Comparison of ENCODE assay signal across 13 cellular contexts in the genomic region with DNA sequence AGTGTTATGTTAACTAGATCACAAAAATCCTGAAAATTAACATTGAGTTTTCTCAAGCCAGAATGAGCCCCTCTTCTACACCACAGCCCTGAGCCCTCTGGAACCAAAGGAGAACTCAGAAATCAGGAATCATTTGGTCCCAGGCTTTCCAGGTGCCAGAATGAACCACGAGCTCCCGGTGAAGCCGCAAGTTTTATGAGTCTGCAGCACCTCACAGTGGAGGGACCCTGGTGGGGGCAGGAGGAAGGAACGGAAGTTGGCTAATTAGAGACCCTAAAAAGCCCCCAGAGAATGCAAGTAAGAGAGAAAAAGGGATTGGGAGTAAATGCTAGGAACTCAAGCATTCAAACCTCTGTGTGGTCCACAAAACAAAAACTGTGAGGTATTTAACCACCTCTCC. TPM values are rescaled to one million over a fixed set of nuclear protein-coding genes. Genes with fewer than 3 reads are reported as not detected.
A peak's percentile ranks its signal among the peaks of the same experiment; 100 is the strongest.
DNase-seq lines count a peak whose midpoint lies in the region; ATAC-seq and TF ChIP-seq lines count a peak whose summit lies in the region.
"Had no signal": no experiment of that assay in that cellular context is flagged by ENCODE, and none has a peak within 500 bp of the region (broad histone marks: within the 10 kb centered on the region; RNA-seq: fewer than 3 reads in every experiment).

No MANE protein-coding gene starts in this region.

- H3K27ac ChIP-seq in IMR-90 (ENCODE audit: insufficient read depth, low read length): no peak overlapping the region

- no peak overlapping the region for H4K91ac ChIP-seq in IMR-90 (ENCODE audit: insufficient read depth, low read depth, low read length)

- POLR2A ChIA-PET in IMR-90 (lab: Charles Lee; ENCODE audit: unreplicated experiment): no interaction called here

- no peak overlapping the region for H4K5ac ChIP-seq in IMR-90 (ENCODE audit: low read depth, low read length)

- H2BK120ac ChIP-seq in IMR-90 (ENCODE audit: low read depth, low read length): no peak overlapping the region

- H3K9me1 ChIP-seq in IMR-90 (ENCODE audit: insufficient read depth, low read length): peaks cover 3% of the 10 kb centered on the region; the same call in 1 of the 2 replicates

- H3K27me3 ChIP-seq in IMR-90 (ENCODE audit: control insufficient read depth, insufficient read depth, low read length) (peaks cover 3% of the 10 kb centered on the region), kidney epithelial cell (ENCODE audit: control insufficient read depth, insufficient read depth, low read length) (no peaks in the 10 kb centered on the region)
- H3K27me3 ChIP-seq: tibial nerve had no signal

- dilution Hi-C loops in IMR-90 (cut with HindIII; ENCODE audit: low sequenced_read_pairs, unreplicated experiment): no loop called here

- DNase-seq in DMS53 (lab: John Stamatoyannopoulos, UW) (peak; percentile 49), DMS53 treated with DMSO at 0.1 percent for 48 hours (lab: John Stamatoyannopoulos, UW; ENCODE audit: unreplicated experiment) (no peak), IMR-90 (no peak), astrocyte of the spinal cord (ENCODE audit: low read depth, low spot score) (no peak), kidney epithelial cell (ENCODE audit: low read depth) (no peak), HUDEP-2 (lab: John Stamatoyannopoulos, UW; ENCODE audit: unreplicated experiment in 76 of 76) (no peak), SW 1271 (lab: John Stamatoyannopoulos, UW) (no peak), foreskin melanocyte (no peak)
- DNase-seq: activated gamma-delta T cell, NCI-H345, occipital lobe had no signal

- H3K36me3 ChIP-seq in IMR-90 (ENCODE audit: control insufficient read depth, insufficient read depth, low read length) (no peaks in the 10 kb centered on the region), kidney epithelial cell (ENCODE audit: control insufficient read depth, insufficient read depth, low read length) (no peaks in the 10 kb centered on the region)
- H3K36me3 ChIP-seq: tibial nerve had no signal

- no peak overlapping the region for H3K56ac ChIP-seq in IMR-90 (ENCODE audit: extremely low read depth, insufficient read depth, low read length)

- no peak overlapping the region for H2AFZ ChIP-seq in IMR-90 (replicated peaks; ENCODE audit: low read length, poor library complexity)

- H3K4me3 ChIP-seq in IMR-90 (ENCODE audit: insufficient read depth, low read depth, low read length) (no peak overlapping the region), astrocyte of the spinal cord (ENCODE audit: low read depth, low read length) (no peak overlapping the region), kidney epithelial cell (ENCODE audit: low read depth, low read length) (no peak overlapping the region)
- H3K4me3 ChIP-seq: tibial nerve had no signal

- no peak overlapping the region for H3K9ac ChIP-seq in IMR-90 (ENCODE audit: low read depth, low read length)

- no peak overlapping the region for H3K4me2 ChIP-seq in IMR-90 (ENCODE audit: low read depth, low read length)

- CTCF ChIA-PET in IMR-90 (lab: Yijun Ruan, JAX): interaction anchor here (0.7 kb wide), 1 partner anchor 466 kb away, joined by 3 read pairs; no protein-coding TSS in a partner anchor

- H2BK15ac ChIP-seq in IMR-90 (ENCODE audit: low read depth, low read length): no peak overlapping the region

- H3K4me1 ChIP-seq in IMR-90 (ENCODE audit: control insufficient read depth, insufficient read depth, low read length): no peaks in the 10 kb centered on the region

- H4K8ac ChIP-seq in IMR-90 (ENCODE audit: low read depth in 2 of 2, low read length in 2 of 2): no peak overlapping the region

- no peak overlapping the region for H2BK20ac ChIP-seq in IMR-90 (ENCODE audit: low read depth, low read length)

- no peak overlapping the region for H2AK5ac ChIP-seq in IMR-90 (ENCODE audit: low read depth, low read length)

- H3K23ac ChIP-seq in IMR-90 (ENCODE audit: low read depth, low read length): no peak overlapping the region

- TF ChIP-seq RAD21 in IMR-90 (IDR thresholded peaks at IDR 0.05; ENCODE audit: low read length): 0 out of 2 replicates have a peak, but pooled peaks have one; percentile 22

- no TSS peak for BruUV-seq in IMR-90 (replicated peaks; lab: Mats Ljungman, UMichigan)

- H2BK5ac ChIP-seq in IMR-90 (ENCODE audit: low read depth, low read length, poor library complexity, severe bottlenecking): no peak overlapping the region

- intact Hi-C loops in IMR-90 (cut with micrococcal nuclease): no loop called here

- no peak overlapping the region for H3K4ac ChIP-seq in IMR-90 (ENCODE audit: low read depth, low read length)

- no peak overlapping the region for H3K14ac ChIP-seq in IMR-90 (replicated peaks; ENCODE audit: low read depth, low read length)

- H2AK9ac ChIP-seq in IMR-90 (replicated peaks; ENCODE audit: low read depth, low read length, poor library complexity): no peak overlapping the region

- H3K79me1 ChIP-seq in IMR-90 (ENCODE audit: low read depth in 1 of 2, low read length in 2 of 2): no peaks in the 10 kb centered on the region

- ATAC-seq in IMR-90 (ENCODE audit: low read depth): no peak

- in situ Hi-C loops in IMR-90 (cut with MboI; ENCODE audit: low sequenced_read_pairs) (no loop called here), astrocyte of the spinal cord (cut with HindIII; ENCODE audit: low sequenced_read_pairs) (no loop called here)

- WGBS in IMR-90 (ENCODE audit: extremely low coverage in 2 of 2, insufficient read length in 1 of 2), 2 experiments: 100% methylated on average over 3 of the region's 4 CpGs; no CpG with 5 or more reads in 1 of the 2 experiments

- no peak overlapping the region for H3K18ac ChIP-seq in IMR-90 (ENCODE audit: low read depth, low read length)

- no peaks in the 10 kb centered on the region for H4K20me1 ChIP-seq in IMR-90 (ENCODE audit: insufficient read depth, low read length)

- 0 out of 2 replicates have a peak, but pooled peaks have one; percentile 17 for TF ChIP-seq CTCF in IMR-90 (conservative IDR thresholded peaks at IDR 0.05; ENCODE audit: low read depth, low read length)
- TF ChIP-seq CTCF in astrocyte of the spinal cord (IDR thresholded peaks at IDR 0.05; ENCODE audit: low read depth, low read length): peak; percentile 41
- peak; percentile 7 for TF ChIP-seq CTCF in kidney epithelial cell (IDR thresholded peaks at IDR 0.05; ENCODE audit: insufficient read depth, low read length, poor library complexity, severe bottlenecking)

- H3K9me3 ChIP-seq in IMR-90 (ENCODE audit: control insufficient read depth, insufficient read depth, low read length): no peaks in the 10 kb centered on the region
- H3K9me3 ChIP-seq: tibial nerve had no signal

- no peak for TF ChIP-seq POLR2A in IMR-90 (IDR thresholded peaks at IDR 0.05; ENCODE audit: low read depth, low read length)

TF ChIP-seq in IMR-90, 13 proteins besides CTCF, POLR2A, EP300 and RAD21:
- TF ChIP-seq RCOR1 (IDR thresholded peaks at IDR 0.05; ENCODE audit: insufficient replicate concordance, low read length) (no peak), FOS (IDR thresholded peaks at IDR 0.05; ENCODE audit: low read depth, low read length) (no peak), ELK1 (IDR thresholded peaks at IDR 0.05; ENCODE audit: borderline replicate concordance, low read depth, low read length) (no peak), NFE2L2 (IDR thresholded peaks at IDR 0.05; ENCODE audit: low read depth, low read length) (no peak), RFX5 (IDR thresholded peaks at IDR 0.05; ENCODE audit: low read depth, low read length) (no peak), MAZ (IDR thresholded peaks at IDR 0.05; ENCODE audit: borderline replicate concordance, low read depth, low read length) (no peak), USF2 (IDR thresholded peaks at IDR 0.05; ENCODE audit: low read depth, low read length) (no peak), BHLHE40 (IDR thresholded peaks at IDR 0.05; ENCODE audit: low read depth, low read length) (no peak), CHD1 (IDR thresholded peaks at IDR 0.05; ENCODE audit: low read depth, low read length) (no peak), MAFK (IDR thresholded peaks at IDR 0.05; ENCODE audit: low read depth, low read length) (no peak)

RNA-seq across cellular contexts. Expression of gene BCL2L14, which starts 52.9 kb away (rescaled TPM):
- total RNA-seq in IMR-90 (2012; rRNA removed) (not detected in 2 replicates), kidney epithelial cell (not detected in 2 replicates)
- not detected in 2 replicates for polyA plus RNA-seq in IMR-90 (2012; rRNA removed)
- polyA plus RNA-seq in IMR-90 (2012; cell fraction: cytosol; rRNA removed): not detected in 2 replicates
- not detected in 2 replicates for polyA plus RNA-seq in IMR-90 (2012; cell fraction: nucleus; rRNA removed; ENCODE audit: low replicate concordance)
- total RNA-seq: A172, occipital lobe, tibial nerve had no signal
